Comparison of ENCODE assay signal across 8 cellular contexts in genomic region chr17:75843577-75844529, GRCh38. TPM values are rescaled to one million over a fixed set of nuclear protein-coding genes. Genes with fewer than 3 reads are reported as not detected.
A peak's percentile ranks its signal among the peaks of the same experiment; 100 is the strongest.
DNase-seq lines count a peak whose midpoint lies in the region; ATAC-seq lines count a peak whose summit lies in the region.

UNC13D (minus strand) TSS chr17:75844404; CDS start chr17:75844337, 67 bp downstream.

- H3K4me1 ChIP-seq in Karpas-422 (ENCODE audit: low read length) (peaks cover 36% of the 10 kb centered on the region), rectal smooth muscle tissue (ENCODE audit: control insufficient read depth, insufficient read depth, low read length) (peaks cover 7% of the 10 kb centered on the region)

- H3K9me2 ChIP-seq in Karpas-422 (replicated peaks; ENCODE audit: insufficient read depth, low read length) = no peaks in the 10 kb centered on the region

- H3K4me2 ChIP-seq in Karpas-422 (ENCODE audit: low read depth, low read length, poor library complexity, severe bottlenecking) = peak within 1 kb of the TSS; percentile 90

- H3K9ac ChIP-seq in Karpas-422 (ENCODE audit: low read length) = peak within 1 kb of the TSS; percentile 93
- peak within 1 kb of the TSS; percentile 49 for H3K9ac ChIP-seq in rectal smooth muscle tissue (ENCODE audit: low read length)

- H4K20me1 ChIP-seq in Karpas-422 (ENCODE audit: insufficient read depth, low read depth, low read length) = no peaks in the 10 kb centered on the region

- 0 out of 2 replicates have a peak, but pooled peaks cover 4% of the 10 kb centered on the region for H3K79me2 ChIP-seq in Karpas-422 (ENCODE audit: low read length)

- H3K27me3 ChIP-seq in Karpas-422 (ENCODE audit: low read length) (no peaks in the 10 kb centered on the region), rectal smooth muscle tissue (ENCODE audit: control insufficient read depth, insufficient read depth, low read length) (no peaks in the 10 kb centered on the region)

- DNase-seq in GDM1 (lab: John Stamatoyannopoulos, UW) = peak; percentile 67
- DNase-seq in Karpas-422 = peak; percentile 80
- peak; percentile 85 for DNase-seq in activated CD8-positive, alpha-beta memory T cell treated with anti-CD3 and anti-CD28 coated beads for 24 hours
- no peak for DNase-seq in NCI-H1105 treated with DMSO at 0.1 percent for 48 hours (lab: John Stamatoyannopoulos, UW)
- DNase-seq in NCI-H1694 (lab: John Stamatoyannopoulos, UW) = no peak

- no peaks in the 10 kb centered on the region for H3K9me3 ChIP-seq in Karpas-422 (ENCODE audit: low read length)

- peaks cover 4% of the 10 kb centered on the region; the same call in 1 of the 2 replicates for H3K36me3 ChIP-seq in Karpas-422 (ENCODE audit: insufficient read depth, low read length)
- peaks cover 25% of the 10 kb centered on the region for H3K36me3 ChIP-seq in rectal smooth muscle tissue (ENCODE audit: control insufficient read depth, insufficient read depth, low read length)

- peak within 1 kb of the TSS; percentile 87 for H3K4me3 ChIP-seq in Karpas-422 (ENCODE audit: low read length)
- H3K4me3 ChIP-seq in rectal smooth muscle tissue (ENCODE audit: low read length) = peak within 1 kb of the TSS; percentile 49

- H2AFZ ChIP-seq in Karpas-422 (ENCODE audit: low read length) = peak within 1 kb of the TSS; percentile 65; the same call in 1 of the 2 replicates

- ATAC-seq in esophagus mucosa = peak; percentile 19
- ATAC-seq in HG03039 (IDR thresholded peaks at IDR 0.05; ENCODE audit: unreplicated experiment) = no peak

- H3K27ac ChIP-seq in Karpas-422 (ENCODE audit: low read length) (peak within 1 kb of the TSS; percentile 86), rectal smooth muscle tissue (ENCODE audit: low read depth, low read length) (peak within 1 kb of the TSS; percentile 66)

RNA-seq across cellular contexts. Expression of gene UNC13D, which starts in this region (rescaled TPM):
- 30.9 and 52.5 TPM in 2 replicates for total RNA-seq in Karpas-422 (2014; rRNA removed; shearing (Covaris generic); ENCODE audit: low replicate concordance)
- total RNA-seq in esophagus mucosa = 26.0 TPM

Comparison
In these comparisons a context has a peak if more than half of its experiments do, and no peak if none do; other contexts are left out.
1. DNase-seq: peak in GDM1 (single experiment), Karpas-422 (single experiment) and activated CD8-positive, alpha-beta memory T cell treated with anti-CD3 and anti-CD28 coated beads for 24 hours (single experiment); none in NCI-H1105 treated with DMSO at 0.1 percent for 48 hours (single experiment) and NCI-H1694 (single experiment).